In genomic region chr2:75787532-75788132, GRCh38 we compare ENCODE assay signal across 9 cellular contexts.
DNase-seq lines count a peak whose midpoint lies in the region; ATAC-seq, FAIRE-seq and TF ChIP-seq lines count a peak whose summit lies in the region.
"Had no signal": no experiment of that assay in that cellular context is flagged by ENCODE, and none has a peak within 500 bp of the region (broad histone marks: within the 10 kb centered on the region; RNA-seq: fewer than 3 reads in every experiment).

No MANE protein-coding gene starts in this region.

- 7 to 16% methylated on average over 5 of the region's 5 CpGs for WGBS in GM23248 (ENCODE audit: low coverage in 1 of 2, low lambda C conversion rate in 2 of 2, missing lambda C conversion rate in 2 of 2), 2 experiments
- WGBS in HepG2 (ENCODE audit: low lambda C conversion rate), result 6% methylated on average over 5 of the region's 5 CpGs

- in situ Hi-C loops in GM23248 (cut with MboI), result loop anchor here (25.0 kb wide), 1 partner anchor 800 kb away; no protein-coding TSS in a partner anchor
- in situ Hi-C loops in HepG2 (cut with HindIII; ENCODE audit: extremely low pct_ligation_motif_present, low pct_unique_long_range_greater_than_20kb), result loop anchor here (5.0 kb wide), 1 partner anchor 810 kb away; no protein-coding TSS in a partner anchor

- H3K9me2 ChIP-seq in GM23248 (ENCODE audit: insufficient read depth), result no peaks in the 10 kb centered on the region

- peak; percentile 41 for DNase-seq in DMS53 treated with DMSO at 0.1 percent for 48 hours (lab: John Stamatoyannopoulos, UW; ENCODE audit: unreplicated experiment)
- DNase-seq in GM23248, result peak; percentile 59
- DNase-seq in NCI-H2107 (lab: John Stamatoyannopoulos, UW), result peak; percentile 13
- no peak for DNase-seq in ascending aorta (ENCODE audit: low spot score in 2 of 2)
- DNase-seq in HepG2 (ENCODE audit: low spot score), result peak; percentile 44
- no peak for DNase-seq in activated T-cell treated with anti-CD3 and anti-CD28 coated beads, Interleukin-2, amount 50 U/mL, for 24 hours
- DNase-seq: naive B cell had no signal

- H3K4me3 ChIP-seq in GM23248 (no peak overlapping the region), ascending aorta (no peak overlapping the region), HepG2 (replicated peaks in 1 of 3; ENCODE audit: insufficient read depth in 1 of 3, low read depth in 2 of 3, low read length in 3 of 3) (no peak overlapping the region)

- 0 out of 2 replicates have a peak, but pooled peaks have one; percentile 26 for TF ChIP-seq RAD21 in HepG2 (CRISPR knock-in tag; IDR thresholded peaks at IDR 0.05)

- peak in 2 of 3 experiments; percentile 11 to 32 for TF ChIP-seq CTCF in ascending aorta (IDR thresholded peaks at IDR 0.05)
- peak; percentile 70 for TF ChIP-seq CTCF in HepG2 (CRISPR knock-in tag; IDR thresholded peaks at IDR 0.05)

- H3K9me3 ChIP-seq in GM23248 (ENCODE audit: low read depth) (no peaks in the 10 kb centered on the region), ascending aorta (no peaks in the 10 kb centered on the region), HepG2 (ENCODE audit: low read length) (no peaks in the 10 kb centered on the region)

- TF ChIP-seq EP300 in HepG2 (IDR thresholded peaks at IDR 0.05; ENCODE audit: low read depth in 2 of 2, low read length in 2 of 2), result no peak
- no peak for TF ChIP-seq EP300 in HepG2 (CRISPR knock-in tag; IDR thresholded peaks at IDR 0.05; ENCODE audit: borderline replicate concordance)

- H3K27me3 Mint-ChIP-seq in activated T-cell treated with anti-CD3 and anti-CD28 coated beads, Interleukin-2, amount 50 U/mL, for 24 hours, result peaks cover 15% of the 10 kb centered on the region

- no peaks in the 10 kb centered on the region for H3K9me3 Mint-ChIP-seq in activated T-cell treated with anti-CD3 and anti-CD28 coated beads, Interleukin-2, amount 50 U/mL, for 24 hours

- no peaks in the 10 kb centered on the region for H3K4me1 Mint-ChIP-seq in activated T-cell treated with anti-CD3 and anti-CD28 coated beads, Interleukin-2, amount 50 U/mL, for 24 hours (ENCODE audit: low read depth)

- intact Hi-C loops in ascending aorta (cut with DNase I), result no loop called here
- intact Hi-C loops in HepG2 (cut with micrococcal nuclease; ENCODE audit: unreplicated experiment), result loop anchor here (1.0 kb wide), 2 partner anchors 207 to 812 kb away; no protein-coding TSS in a partner anchor

- H3K4me3 Mint-ChIP-seq in activated T-cell treated with anti-CD3 and anti-CD28 coated beads, Interleukin-2, amount 50 U/mL, for 24 hours, result no peak overlapping the region
- H3K4me3 Mint-ChIP-seq: naive B cell had no signal

- H3K4me1 ChIP-seq in GM23248 (ENCODE audit: insufficient read depth), result no peaks in the 10 kb centered on the region
- H3K4me1 ChIP-seq in ascending aorta, result no peaks in the 10 kb centered on the region
- no peaks in the 10 kb centered on the region for H3K4me1 ChIP-seq in HepG2 (ENCODE audit: insufficient read depth, low read length)

- H3K9ac ChIP-seq in GM23248 (no peak overlapping the region), HepG2 (ENCODE audit: insufficient read depth, low read depth, low read length) (no peak overlapping the region)

- H4K20me1 ChIP-seq in GM23248 (ENCODE audit: insufficient read depth), result no peaks in the 10 kb centered on the region
- no peaks in the 10 kb centered on the region for H4K20me1 ChIP-seq in HepG2 (ENCODE audit: insufficient read depth, low read length)

- H3K4me2 ChIP-seq in GM23248 (ENCODE audit: unreplicated experiment) (no peak overlapping the region), HepG2 (ENCODE audit: low read depth, low read length) (no peak overlapping the region)

- POLR2A ChIA-PET in HepG2 (lab: Yijun Ruan, JAX), result no interaction called here

- no peaks in the 10 kb centered on the region for H3K36me3 Mint-ChIP-seq in activated T-cell treated with anti-CD3 and anti-CD28 coated beads, Interleukin-2, amount 50 U/mL, for 24 hours (ENCODE audit: low read depth)
- H3K36me3 Mint-ChIP-seq: naive B cell had no signal

- H3K27me3 ChIP-seq in GM23248 (replicated peaks; ENCODE audit: insufficient read depth) (peaks cover 7% of the 10 kb centered on the region; the same call in 1 of the 2 replicates), ascending aorta (no peaks in the 10 kb centered on the region), HepG2 (ENCODE audit: control insufficient read depth in 1 of 2, insufficient read depth in 2 of 2, low read length in 2 of 2) (peaks cover 0 to 2% of the 10 kb centered on the region in 2 experiments; a peak in 1 of 5 replicates)

- no peaks in the 10 kb centered on the region for H3F3A ChIP-seq in GM23248 (ENCODE audit: insufficient read depth)

- TF ChIP-seq POLR2A in HepG2 (IDR thresholded peaks at IDR 0.05; ENCODE audit: insufficient read depth in 1 of 2, low read depth in 2 of 2, low read length in 2 of 2), result no peak

- FAIRE-seq in HepG2 (lab: Jason Lieb, UNC), result peak; percentile 55

- no peaks in the 10 kb centered on the region for H3K36me3 ChIP-seq in GM23248 (ENCODE audit: low read depth)
- no peaks in the 10 kb centered on the region for H3K36me3 ChIP-seq in ascending aorta
- H3K36me3 ChIP-seq in HepG2 (replicated peaks in 1 of 2; ENCODE audit: control insufficient read depth in 1 of 2, insufficient read depth in 2 of 2, low read length in 2 of 2), result no peaks in the 10 kb centered on the region

- H3K27ac ChIP-seq in GM23248 (no peak overlapping the region), ascending aorta (no peak overlapping the region), HepG2 (ENCODE audit: extremely low read length, insufficient read depth, low read length) (no peak overlapping the region)

- ATAC-seq in HepG2, result peak; percentile 81
- no peak for ATAC-seq in HG03469 (IDR thresholded peaks at IDR 0.05; ENCODE audit: unreplicated experiment)
- no peak for ATAC-seq in GM19455 (IDR thresholded peaks at IDR 0.05; ENCODE audit: unreplicated experiment)

- no peak overlapping the region for H3K27ac Mint-ChIP-seq in activated T-cell treated with anti-CD3 and anti-CD28 coated beads, Interleukin-2, amount 50 U/mL, for 24 hours
- H3K27ac Mint-ChIP-seq: naive B cell had no signal

- CTCF ChIA-PET in HepG2 (lab: Yijun Ruan, JAX; ENCODE audit: low intra/inter-chr PET ratio, low total read pairs), result interaction anchor here (0.8 to 2.0 kb wide), 2 partner anchors 207 to 812 kb away, joined by 3 to 33 read pairs; no protein-coding TSS in a partner anchor

- H3K79me2 ChIP-seq in GM23248 (ENCODE audit: insufficient read depth) (no peaks in the 10 kb centered on the region), HepG2 (ENCODE audit: insufficient read depth, low read length) (no peaks in the 10 kb centered on the region)

- H2AFZ ChIP-seq in GM23248 (no peak overlapping the region), HepG2 (ENCODE audit: low read length) (no peak overlapping the region)

- no TSS peak for BruUV-seq in HepG2 (replicated peaks; lab: Mats Ljungman, UMichigan)

TF ChIP-seq in HepG2, 621 proteins besides CTCF, POLR2A, EP300 and RAD21:
- TF ChIP-seq ARID3A (IDR thresholded peaks at IDR 0.05; ENCODE audit: low read depth, low read length) (0 out of 2 replicates have a peak, but pooled peaks have one; percentile 20), STAG1 (CRISPR knock-in tag; IDR thresholded peaks at IDR 0.05) (peak; percentile 84), ISX (CRISPR knock-in tag; conservative IDR thresholded peaks at IDR 0.05) (no peak), SMC3 (IDR thresholded peaks at IDR 0.05; ENCODE audit: low read length) (peak; percentile 68)

Comparison
In these comparisons a context has a peak if more than half of its experiments do, and no peak if none do; other contexts are left out.
1. DNase-seq: peak in DMS53 treated with DMSO at 0.1 percent for 48 hours (single experiment), GM23248 (single experiment), NCI-H2107 (single experiment) and HepG2 (single experiment); none in ascending aorta (0 of 2) and activated T-cell treated with anti-CD3 and anti-CD28 coated beads, Interleukin-2, amount 50 U/mL, for 24 hours (single experiment).